8 cellular contexts compared by ENCODE assay signal in the genomic region with DNA sequence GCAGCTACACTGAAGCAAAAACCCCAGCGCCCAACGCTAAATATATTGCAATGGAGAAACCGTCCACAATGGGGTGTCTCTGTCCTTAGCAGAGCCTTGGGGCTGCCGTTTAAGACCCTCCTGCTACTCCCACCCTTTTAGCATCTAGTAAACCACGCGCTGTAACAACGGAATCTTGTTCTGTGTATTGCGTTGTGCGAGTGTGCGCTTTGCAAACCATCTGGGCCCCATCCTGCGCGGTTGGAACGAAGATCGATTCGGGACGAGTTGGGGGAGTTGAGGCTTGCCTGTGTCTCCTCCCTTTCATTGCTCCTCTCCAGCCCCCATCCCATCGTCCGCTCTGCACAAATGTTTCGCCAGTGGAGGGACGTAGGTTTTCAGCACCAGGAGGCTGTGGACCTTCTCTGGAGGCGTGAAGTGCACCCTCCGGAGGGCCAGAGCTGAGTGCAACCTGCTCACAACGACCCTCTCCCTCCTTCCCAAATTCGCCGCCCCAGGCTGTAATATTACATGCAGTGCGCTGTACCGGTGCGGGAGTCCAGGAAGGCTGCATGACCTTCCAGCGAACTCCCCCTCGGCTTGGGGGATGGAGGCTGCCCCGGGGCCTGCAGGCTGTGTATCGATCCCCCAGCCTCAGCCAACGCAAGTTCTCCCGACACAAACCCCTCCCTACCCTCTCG. TPM values are rescaled to one million over a fixed set of nuclear protein-coding genes. Genes with fewer than 3 reads are reported as not detected.
DNase-seq lines count a peak whose midpoint lies in the region; ATAC-seq and TF ChIP-seq lines count a peak whose summit lies in the region.

No MANE protein-coding gene starts in this region.

- ATAC-seq in GM21367 (IDR thresholded peaks at IDR 0.05; ENCODE audit: unreplicated experiment), result no peak

- H3K27ac ChIP-seq in tibial nerve, result peak overlapping the region in 3 of 4 donors; percentile 95 to 98 (median 96)

- H3K27ac Mint-ChIP-seq in nephron, result peak overlapping the region; percentile 92 to 99 (median 98)

- 0 to 1% methylated on average over 32 to 35 of the region's 35 CpGs for WGBS in tibial nerve, 2 donors

- TF ChIP-seq EP300 in tibial nerve (IDR thresholded peaks at IDR 0.05), result no peak

- peak; percentile 50 for DNase-seq in DMS153 treated with DMSO at 0.1 percent for 48 hours (lab: John Stamatoyannopoulos, UW; ENCODE audit: unreplicated experiment)
- no peak for DNase-seq in DMS153 (lab: John Stamatoyannopoulos, UW)
- peak; percentile 56 for DNase-seq in NCI-H82 treated with DMSO at 0.1 percent for 48 hours (lab: John Stamatoyannopoulos, UW; ENCODE audit: unreplicated experiment)
- peak; percentile 42 for DNase-seq in activated T-cell treated with anti-CD3 and anti-CD28 coated beads, Interleukin-2, amount 50 U/mL, for 1 hour
- peak; percentile 24 for DNase-seq in fibroblast of mammary gland (ENCODE audit: low read depth)
- DNase-seq in tibial nerve (ENCODE audit: low spot score in 2 of 2), result peak in 1 of 2 donors; percentile 21

- H3K4me1 ChIP-seq in tibial nerve, result peaks cover 0 to 31% (median 19%) of the 10 kb centered on the region in 4 donors

- peaks cover 0 to 4% of the 10 kb centered on the region in 2 donors for H3K27me3 ChIP-seq in tibial nerve

- no peaks in the 10 kb centered on the region for H3K36me3 ChIP-seq in tibial nerve

- TF ChIP-seq CTCF in fibroblast of mammary gland (conservative IDR thresholded peaks at IDR 0.05; ENCODE audit: control insufficient read depth, insufficient read depth, low read depth, low read length) (no peak), nephron (IDR thresholded peaks at IDR 0.05; ENCODE audit: unreplicated experiment in 3 of 3) (no peak), tibial nerve (IDR thresholded peaks at IDR 0.05) (no peak)

- H3K4me3 ChIP-seq in fibroblast of mammary gland (ENCODE audit: control insufficient read depth, low read depth, low read length), result peak overlapping the region; percentile 60
- peak overlapping the region; percentile 88 to 99 (median 98) for H3K4me3 ChIP-seq in tibial nerve

- peaks cover 3% of the 10 kb centered on the region for H3K27me3 Mint-ChIP-seq in nephron (ENCODE audit: low read depth)

- H3K9me3 ChIP-seq in tibial nerve, result no peaks in the 10 kb centered on the region

- H3K9me3 Mint-ChIP-seq in nephron, result no peaks in the 10 kb centered on the region

- H3K36me3 Mint-ChIP-seq in nephron (ENCODE audit: low read depth), result no peaks in the 10 kb centered on the region

- no peak for TF ChIP-seq POLR2A in tibial nerve (IDR thresholded peaks at IDR 0.05)

- peaks cover 35% of the 10 kb centered on the region for H3K4me1 Mint-ChIP-seq in nephron

- H3K4me3 Mint-ChIP-seq in nephron, result peak overlapping the region; percentile 92 to 97 (median 95)

RNA-seq across cellular contexts. Expression of gene KMT2A, which starts 1.6 kb away (rescaled TPM):
- 100 to 1,000 TPM in 1 of 4 donors, 10 to 100 TPM in 3; 78.6 to 101 (median 86.8) TPM for total RNA-seq in tibial nerve

RNA-seq across cellular contexts. Expression of gene ATP5MG, which starts 33.3 kb away (rescaled TPM):
- total RNA-seq in tibial nerve, result 10 to 100 TPM; 22.4 to 51.5 (median 34.4) TPM
